23 cellular contexts compared by ENCODE assay signal in the genomic region with DNA sequence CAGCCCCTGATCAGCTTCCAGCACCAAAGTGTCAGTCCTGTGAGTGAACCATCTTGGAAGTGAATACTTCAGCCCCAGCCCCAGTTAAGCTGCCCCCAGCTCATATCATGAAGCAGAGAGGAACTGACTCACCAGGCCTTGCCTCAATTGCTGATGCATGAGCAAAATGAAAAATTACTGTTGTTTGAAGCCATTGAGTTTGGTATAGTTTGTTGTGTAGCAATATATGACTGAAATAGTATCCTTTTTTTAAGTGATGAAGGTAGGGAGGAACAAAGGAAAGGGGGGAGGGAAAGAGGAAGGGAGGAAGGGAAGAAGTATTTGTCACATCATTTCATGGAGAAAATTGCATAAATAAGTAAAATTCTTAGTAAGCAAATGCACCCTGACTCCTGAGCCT.
"Had no signal": no experiment of that assay in that cellular context is flagged by ENCODE, and none has a peak within 500 bp of the region (broad histone marks: within the 10 kb centered on the region; RNA-seq: fewer than 3 reads in every experiment).

No MANE protein-coding gene starts in this region.

- H3K27ac ChIP-seq: coronary artery, lower lobe of right lung, ovary, psoas muscle, skin epidermis, thoracic aorta, tibial nerve, upper lobe of right lung, uterus had no signal

- H3K9me3 ChIP-seq: lower lobe of right lung, ovary, psoas muscle, thoracic aorta, tibial nerve, upper lobe of right lung, uterus had no signal

- DNase-seq: effector memory CD8-positive, alpha-beta T cell; hypothalamus; immature natural killer cell; islet precursor cell; left ventricle myocardium superior; lower lobe of right lung; natural killer cell; occipital lobe; ovary; posterior cingulate gyrus; psoas muscle; right cardiac atrium; stimulated activated CD4-positive, alpha-beta T cell treated with anti-CD3 and anti-CD28 coated beads, Interleukin-15, amount 100 ng/mL, for 24 hours; stimulated activated CD4-positive, alpha-beta T cell treated with anti-CD3 and anti-CD28 coated beads, Interleukin-2, amount 100 ng/mL, for 48 hours; stimulated activated naive B cell treated with anti-CD40 and anti-IgM and Interleukin-4, amounts not matched to agents 10 μg/mL and 1 μg/mL and 100 μg/mL, for 72 hours; upper lobe of right lung; uterus had no signal

- FAIRE-seq: endometrium, frontal cortex had no signal

- H3K4me3 ChIP-seq: coronary artery, lower lobe of right lung, ovary, psoas muscle, skin epidermis, thoracic aorta, tibial nerve, upper lobe of right lung, uterus had no signal

- H3K27me3 ChIP-seq: ovary, tibial nerve, upper lobe of right lung, uterus had no signal

- ATAC-seq: effector memory CD8-positive, alpha-beta T cell; left ventricle myocardium superior; lower lobe of right lung; natural killer cell; psoas muscle; stimulated activated naive B cell treated with anti-CD40 and anti-IgM and Interleukin-4, amounts not matched to agents 10 μg/mL and 1 μg/mL and 100 μg/mL, for 72 hours; upper lobe of right lung had no signal

- H3K36me3 ChIP-seq: lower lobe of right lung, ovary, thoracic aorta, tibial nerve, upper lobe of right lung, uterus had no signal

- H3K4me1 ChIP-seq: lower lobe of right lung, psoas muscle, tibial nerve, upper lobe of right lung, uterus had no signal
